10 cellular contexts compared by ENCODE assay signal in the genomic region with DNA sequence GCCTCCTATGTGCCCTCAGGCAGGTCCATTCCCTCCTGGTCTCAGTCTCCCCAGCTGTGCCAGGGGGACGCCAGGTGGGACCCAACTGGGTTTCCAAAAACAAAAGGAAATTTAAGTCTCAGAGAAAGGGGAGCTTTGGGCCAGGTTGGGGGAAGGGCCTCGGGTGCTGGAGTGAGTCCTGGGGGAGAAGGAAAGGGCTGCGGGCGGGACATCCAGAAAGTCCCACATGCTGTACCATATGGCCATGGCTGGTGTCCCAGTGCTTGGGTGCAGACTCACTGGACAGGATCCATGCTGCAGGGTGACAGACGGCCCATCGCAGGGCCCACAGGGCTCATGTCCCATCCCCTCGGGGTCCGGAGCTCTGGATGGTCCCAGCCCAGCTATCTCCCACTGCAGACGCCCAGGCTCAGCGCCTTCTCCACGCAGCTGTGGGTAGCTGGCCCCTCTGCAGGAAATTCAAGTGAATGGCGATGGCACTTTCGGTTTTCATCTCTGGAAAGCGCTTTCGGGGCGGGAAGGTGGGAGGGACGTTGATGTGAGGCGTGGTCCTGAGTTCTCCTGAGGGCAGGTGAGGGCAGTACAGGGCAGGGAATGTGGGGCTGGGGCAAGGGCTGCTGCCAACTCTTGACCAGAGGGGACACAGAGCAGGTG. TPM values are rescaled to one million over a fixed set of nuclear protein-coding genes. Genes with fewer than 3 reads are reported as not detected.
DNase-seq lines count a peak whose midpoint lies in the region; ATAC-seq, FAIRE-seq and TF ChIP-seq lines count a peak whose summit lies in the region.
"Not testable (repeated sequence)": the region's sequence is repeated elsewhere in the genome, so short reads cannot be mapped to it uniquely, and the experiment has no call there.
"Had no signal": no experiment of that assay in that cellular context is flagged by ENCODE, and none has a peak within 500 bp of the region (broad histone marks: within the 10 kb centered on the region; RNA-seq: fewer than 3 reads in every experiment).

No MANE protein-coding gene starts in this region.

- H2BK15ac ChIP-seq in H9 (ENCODE audit: low read depth, low read length), result not testable (repeated sequence)

- H3K27ac ChIP-seq in CD8-positive, alpha-beta T cell (ENCODE audit: low read depth, low read length); H9 (ENCODE audit: insufficient read length, low read depth, low read length); osteoblast (ENCODE audit: low read depth, low read length): not testable (repeated sequence)

- H3K27me3 ChIP-seq in CD8-positive, alpha-beta T cell (ENCODE audit: insufficient read depth, low read length); H9 (ENCODE audit: insufficient read depth, low read length): not testable (repeated sequence)
- peaks cover 13% of the 10 kb centered on the region for H3K27me3 ChIP-seq in osteoblast (ENCODE audit: insufficient read depth, low read length)

- not testable (repeated sequence) for H2AK5ac ChIP-seq in H9 (ENCODE audit: insufficient read length, low read length)

- not testable (repeated sequence) for H2BK20ac ChIP-seq in H9 (ENCODE audit: low read depth, low read length, poor library complexity, severe bottlenecking)

- not testable (repeated sequence) for H3K9me3 ChIP-seq in CD8-positive, alpha-beta T cell (ENCODE audit: low read length); H9 (ENCODE audit: control insufficient read depth, low read depth, low read length); osteoblast (ENCODE audit: low read depth, low read length)

- H3K9ac ChIP-seq in H9 (ENCODE audit: extremely low read depth, insufficient read length, low read length), result not testable (repeated sequence)

- H4K91ac ChIP-seq in H9 (ENCODE audit: insufficient read length, low read depth, low read length), result not testable (repeated sequence)

- not testable (repeated sequence) for TF ChIP-seq CTCF in CD8-positive, alpha-beta T cell (IDR thresholded peaks at IDR 0.05); H9 (conservative IDR thresholded peaks at IDR 0.05); osteoblast (IDR thresholded peaks at IDR 0.05; ENCODE audit: extremely low read depth, low read depth, low read length)

- FAIRE-seq in urothelium cell line (lab: Jason Lieb, UNC), result peak; percentile 90

- not testable (repeated sequence) for H3K14ac ChIP-seq in H9 (ENCODE audit: insufficient read depth, low read length)

- not testable (repeated sequence) for H3K18ac ChIP-seq in H9 (ENCODE audit: insufficient read length, low read depth, low read length)

- not testable (repeated sequence) for H3K4me1 Mint-ChIP-seq in CD8-positive, alpha-beta T cell (ENCODE audit: low read depth); H9; activated CD4-positive, alpha-beta T cell treated with anti-CD3 and anti-CD28 coated beads for 36 hours; activated T-cell treated with anti-CD3 and anti-CD28 coated beads, Interleukin-2, amount 50 U/mL, for 4 hours (ENCODE audit: low read depth)
- peaks cover 11% of the 10 kb centered on the region for H3K4me1 Mint-ChIP-seq in central memory CD8-positive, alpha-beta T cell

- not testable (repeated sequence) for H2BK12ac ChIP-seq in H9 (ENCODE audit: insufficient read length, low read depth, low read length)

- not testable (repeated sequence) for H3K4ac ChIP-seq in H9 (ENCODE audit: low read depth, low read length)

- not testable (repeated sequence) for H3K23me2 ChIP-seq in H9 (ENCODE audit: insufficient read length, low read depth, low read length, poor library complexity, severe bottlenecking)

- H3K79me2 ChIP-seq in H9 (ENCODE audit: insufficient read depth, low read length); osteoblast (ENCODE audit: insufficient read depth, low read length): not testable (repeated sequence)

- H3K9me3 Mint-ChIP-seq in CD8-positive, alpha-beta T cell; H9; activated CD4-positive, alpha-beta T cell treated with anti-CD3 and anti-CD28 coated beads for 36 hours (ENCODE audit: low read depth); activated T-cell treated with anti-CD3 and anti-CD28 coated beads, Interleukin-2, amount 50 U/mL, for 4 hours; central memory CD8-positive, alpha-beta T cell: not testable (repeated sequence)

- not testable (repeated sequence) for H3K4me1 ChIP-seq in CD8-positive, alpha-beta T cell (ENCODE audit: insufficient read depth, low read length); H9 (ENCODE audit: insufficient read depth, low read length); osteoblast (ENCODE audit: insufficient read depth, low read length)

- POLR2A ChIA-PET in CD8-positive, alpha-beta T cell (lab: Charles Lee); activated CD4-positive, alpha-beta T cell treated with anti-CD3 and anti-CD28 coated beads for 36 hours (lab: Charles Lee): not testable (repeated sequence)

- H3T11ph ChIP-seq in H9 (ENCODE audit: low read length), result not testable (repeated sequence)

- H2AFZ ChIP-seq in H9 (ENCODE audit: low read length); osteoblast (ENCODE audit: low read length): not testable (repeated sequence)

- not testable (repeated sequence) for H2BK5ac ChIP-seq in H9 (ENCODE audit: insufficient read length, low read length)

- not testable (repeated sequence) for H3K23ac ChIP-seq in H9 (ENCODE audit: insufficient read length, low read depth, low read length)

- not testable (repeated sequence) for H3K56ac ChIP-seq in H9 (ENCODE audit: insufficient read length, low read depth, low read length)

- intact Hi-C loops in CD8-positive, alpha-beta T cell (cut with DNase I, micrococcal nuclease); activated CD4-positive, alpha-beta T cell treated with anti-CD3 and anti-CD28 coated beads for 36 hours (cut with DNase I, micrococcal nuclease): not testable (repeated sequence)

- not testable (repeated sequence) for H3K36me3 ChIP-seq in CD8-positive, alpha-beta T cell (ENCODE audit: insufficient read depth, low read length); osteoblast (ENCODE audit: insufficient read depth, low read length)

- peak; percentile 69 for ATAC-seq in CD8-positive, alpha-beta T cell
- peak; percentile 47 for ATAC-seq in activated CD4-positive, alpha-beta T cell treated with anti-CD3 and anti-CD28 coated beads for 36 hours
- ATAC-seq in activated T-cell treated with anti-CD3 and anti-CD28 coated beads, Interleukin-2, amount 50 U/mL, for 4 hours, result peak in 1 of 2 donors; percentile 40
- not testable (repeated sequence) for ATAC-seq in central memory CD8-positive, alpha-beta T cell (replicated peaks; ENCODE audit: extremely low read depth, poor library complexity, severe bottlenecking)

- peak in 1 of 7 experiments; percentile 47 for DNase-seq in CD8-positive, alpha-beta T cell
- DNase-seq in H9 (peak; percentile 15), islet precursor cell (peak; percentile 30), osteoblast (ENCODE audit: insufficient read length, low spot score, missing footprints) (peak; percentile 22)
- not testable (repeated sequence) for DNase-seq in activated CD4-positive, alpha-beta T cell treated with anti-CD3 and anti-CD28 coated beads for 36 hours; activated T-cell treated with anti-CD3 and anti-CD28 coated beads, Interleukin-2, amount 50 U/mL, for 4 hours; central memory CD8-positive, alpha-beta T cell (ENCODE audit: low spot score in 2 of 2); urothelium cell line (ENCODE audit: low spot score)

- H3K36me3 Mint-ChIP-seq in CD8-positive, alpha-beta T cell; H9 (ENCODE audit: insufficient read depth in 1 of 3, low read depth in 3 of 3); activated CD4-positive, alpha-beta T cell treated with anti-CD3 and anti-CD28 coated beads for 36 hours (ENCODE audit: low read depth); activated T-cell treated with anti-CD3 and anti-CD28 coated beads, Interleukin-2, amount 50 U/mL, for 4 hours (ENCODE audit: insufficient read depth); central memory CD8-positive, alpha-beta T cell (ENCODE audit: insufficient read depth): not testable (repeated sequence)

- not testable (repeated sequence) for H3K4me2 ChIP-seq in H9 (ENCODE audit: insufficient read depth, insufficient read length, low read length); osteoblast (ENCODE audit: insufficient read depth, low read length)

- not testable (repeated sequence) for H2BK120ac ChIP-seq in H9 (ENCODE audit: low read depth, low read length, poor library complexity, severe bottlenecking)

- not testable (repeated sequence) for H3K27ac Mint-ChIP-seq in CD8-positive, alpha-beta T cell; H9; activated CD4-positive, alpha-beta T cell treated with anti-CD3 and anti-CD28 coated beads for 36 hours; central memory CD8-positive, alpha-beta T cell (ENCODE audit: low read depth)

- not testable (repeated sequence) for H3K27me3 Mint-ChIP-seq in CD8-positive, alpha-beta T cell (ENCODE audit: low read depth); H9 (ENCODE audit: low read depth); activated CD4-positive, alpha-beta T cell treated with anti-CD3 and anti-CD28 coated beads for 36 hours; activated T-cell treated with anti-CD3 and anti-CD28 coated beads, Interleukin-2, amount 50 U/mL, for 4 hours (ENCODE audit: low read depth); central memory CD8-positive, alpha-beta T cell

- not testable (repeated sequence) for H3K79me1 ChIP-seq in H9 (ENCODE audit: insufficient read depth, low read depth, low read length, poor library complexity, severe bottlenecking)

- H3K4me3 ChIP-seq in CD8-positive, alpha-beta T cell (ENCODE audit: low read depth, low read length); osteoblast (ENCODE audit: insufficient read depth, low read length): not testable (repeated sequence)

- H4K5ac ChIP-seq in H9 (ENCODE audit: insufficient read length, low read depth, low read length), result not testable (repeated sequence)

- CTCF ChIA-PET in CD8-positive, alpha-beta T cell (lab: Charles Lee); activated CD4-positive, alpha-beta T cell treated with anti-CD3 and anti-CD28 coated beads for 36 hours (lab: Charles Lee): not testable (repeated sequence)

- H4K8ac ChIP-seq in H9 (replicated peaks; ENCODE audit: insufficient read length, low read depth, low read length), result not testable (repeated sequence)

- H4K20me1 ChIP-seq in H9 (ENCODE audit: control insufficient read depth, insufficient read depth, insufficient read length); osteoblast (ENCODE audit: insufficient read depth, low read length): not testable (repeated sequence)

- H3K4me3 Mint-ChIP-seq in CD8-positive, alpha-beta T cell, result peak overlapping the region; percentile 18
- not testable (repeated sequence) for H3K4me3 Mint-ChIP-seq in H9; activated CD4-positive, alpha-beta T cell treated with anti-CD3 and anti-CD28 coated beads for 36 hours
- H3K4me3 Mint-ChIP-seq in activated T-cell treated with anti-CD3 and anti-CD28 coated beads, Interleukin-2, amount 50 U/mL, for 4 hours, result peak overlapping the region; percentile 6
- H3K4me3 Mint-ChIP-seq in central memory CD8-positive, alpha-beta T cell, result peak overlapping the region; percentile 16

- WGBS in H9 (ENCODE audit: extremely low coverage, insufficient read length, low lambda C conversion rate), result no CpG with 5 or more reads among the region's 18 CpGs

RNA-seq across cellular contexts. Expression of gene AQP12A, which starts 1.1 kb away (rescaled TPM):
- total RNA-seq in CD8-positive, alpha-beta T cell, result not detected
- not detected in 2 replicates for total RNA-seq in H9 (2021)
- total RNA-seq in activated CD4-positive, alpha-beta T cell treated with anti-CD3 and anti-CD28 coated beads for 36 hours, result not detected
- total RNA-seq in activated T-cell treated with anti-CD3 and anti-CD28 coated beads, Interleukin-2, amount 50 U/mL, for 4 hours, result not detected
- not detected in 2 replicates for total RNA-seq in osteoblast
- total RNA-seq: MCF 10A, PC-3 had no signal

RNA-seq across cellular contexts. Expression of gene AQP12B, which starts 7.9 kb away (rescaled TPM):
- total RNA-seq in CD8-positive, alpha-beta T cell, result not detected
- not detected in 2 replicates for total RNA-seq in H9 (2021)
- not detected for total RNA-seq in activated CD4-positive, alpha-beta T cell treated with anti-CD3 and anti-CD28 coated beads for 36 hours
- not detected for total RNA-seq in activated T-cell treated with anti-CD3 and anti-CD28 coated beads, Interleukin-2, amount 50 U/mL, for 4 hours
- total RNA-seq in osteoblast, result not detected in 2 replicates
- total RNA-seq: MCF 10A, PC-3 had no signal
